In genomic region chr1:116908266-116908665, GRCh38 we compare ENCODE assay signal across 1 cellular context.
TF ChIP-seq lines count a peak whose summit lies in the region.

No MANE protein-coding gene starts in this region.

TF ChIP-seq in H1, 55 proteins besides CTCF, POLR2A, EP300 and RAD21:
- TF ChIP-seq SRF (IDR thresholded peaks at IDR 0.05; ENCODE audit: low read depth, low read length) = no peak
- TF ChIP-seq HDAC6 (IDR thresholded peaks at IDR 0.05; ENCODE audit: low read depth, low read length) = no peak
- no peak for TF ChIP-seq FOSL1 (IDR thresholded peaks at IDR 0.05; ENCODE audit: insufficient read depth, low read depth, low read length)
- no peak for TF ChIP-seq BCL11A (IDR thresholded peaks at IDR 0.05; ENCODE audit: low read depth in 2 of 2, low read length in 2 of 2)
- no peak for TF ChIP-seq CBX5 (IDR thresholded peaks at IDR 0.05; ENCODE audit: low read depth, low read length)
- no peak for TF ChIP-seq TBP (IDR thresholded peaks at IDR 0.05; ENCODE audit: low read depth, low read length)
- no peak for TF ChIP-seq CHD1 (IDR thresholded peaks at IDR 0.05; ENCODE audit: low read depth, low read length)
- no peak for TF ChIP-seq GABPA (IDR thresholded peaks at IDR 0.05; ENCODE audit: borderline replicate concordance, insufficient read depth, low read length)
- no peak for TF ChIP-seq POLR2AphosphoS5 (IDR thresholded peaks at IDR 0.05; ENCODE audit: low read depth, low read length)
- no peak for TF ChIP-seq ASH2L (IDR thresholded peaks at IDR 0.05; ENCODE audit: low read length)
- TF ChIP-seq GTF2F1 (IDR thresholded peaks at IDR 0.05; ENCODE audit: borderline replicate concordance, low read depth, low read length) = no peak
- TF ChIP-seq EGR1 (IDR thresholded peaks at IDR 0.05; ENCODE audit: borderline replicate concordance, low read depth, low read length) = no peak
